In the genomic region with DNA sequence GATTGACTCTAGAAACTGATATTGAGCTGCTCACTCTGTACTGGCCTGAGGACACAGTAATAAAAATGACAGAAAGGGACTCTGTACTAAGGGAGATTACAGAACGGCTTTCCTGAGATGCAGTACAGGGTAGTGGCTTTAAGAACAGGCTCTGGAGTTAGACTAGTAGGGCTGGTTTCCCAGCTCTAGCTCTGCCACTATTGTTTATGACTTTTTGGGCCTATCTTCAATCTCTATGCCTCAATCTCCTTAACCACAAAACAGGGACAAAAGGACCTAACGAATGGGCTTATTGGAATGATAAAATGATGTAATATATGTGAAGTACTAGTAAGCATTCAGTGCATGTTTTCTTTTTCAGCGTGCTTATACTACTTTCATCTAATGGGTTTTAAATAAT, we compare ENCODE assay signal across 10 cellular contexts. TPM values are rescaled to one million over a fixed set of nuclear protein-coding genes. Genes with fewer than 3 reads are reported as not detected.
A peak's percentile ranks its signal among the peaks of the same experiment; 100 is the strongest.
DNase-seq lines count a peak whose midpoint lies in the region; ATAC-seq and TF ChIP-seq lines count a peak whose summit lies in the region.
"Had no signal": no experiment of that assay in that cellular context is flagged by ENCODE, and none has a peak within 500 bp of the region (broad histone marks: within the 10 kb centered on the region; RNA-seq: fewer than 3 reads in every experiment).

No MANE protein-coding gene starts in this region.

- no peaks in the 10 kb centered on the region for H3K9me2 ChIP-seq in PC-3 (replicated peaks; ENCODE audit: low read length)

- peak; percentile 9; the same call in 1 of the 2 replicates for ATAC-seq in PC-3
- no peak for ATAC-seq in GM21723 (IDR thresholded peaks at IDR 0.05; ENCODE audit: unreplicated experiment)
- no peak for ATAC-seq in HG02763 (IDR thresholded peaks at IDR 0.05; ENCODE audit: unreplicated experiment)

- TF ChIP-seq CTCF in GM12875 (IDR thresholded peaks at IDR 0.05; ENCODE audit: borderline replicate concordance, insufficient read depth, low read depth, low read length), result no peak
- TF ChIP-seq CTCF in PC-3 (conservative IDR thresholded peaks at IDR 0.05; ENCODE audit: low read depth, low read length), result no peak
- TF ChIP-seq CTCF in fibroblast of mammary gland (conservative IDR thresholded peaks at IDR 0.05; ENCODE audit: control insufficient read depth, insufficient read depth, low read depth, low read length), result no peak
- no peak for TF ChIP-seq CTCF in dorsolateral prefrontal cortex (IDR thresholded peaks at IDR 0.05 in 54 of 56, conservative IDR thresholded peaks at IDR 0.05 in 2 of 56; ENCODE audit: low read depth in 1 of 56, partially characterized antibody in 56 of 56)

- intact Hi-C loops in PC-3 (cut with micrococcal nuclease), result no loop called here
- intact Hi-C loops in dorsolateral prefrontal cortex (cut with DNase I), result no loop called here

- no TSS peak for BruUV-seq in PC-3 (replicated peaks; lab: Mats Ljungman, UMichigan)

- in situ Hi-C loops in ACHN (cut with HindIII; ENCODE audit: low pct_ligation_motif_present, low pct_unique_long_range_greater_than_20kb, low sequenced_read_pairs), result no loop called here

- peaks cover 63% of the 10 kb centered on the region for H3K79me2 ChIP-seq in PC-3 (ENCODE audit: low read length)

- H3K9ac ChIP-seq in PC-3 (ENCODE audit: low read length), result peak overlapping the region; percentile 98

- H3K27ac ChIP-seq in PC-3 (ENCODE audit: low read length) (no peak overlapping the region), dorsolateral prefrontal cortex (no peak overlapping the region)

- H2AFZ ChIP-seq in PC-3 (ENCODE audit: low read length), result peak overlapping the region; percentile 99

- CTCF ChIA-PET in PC-3 (lab: Charles Lee), result no interaction called here

- no peaks in the 10 kb centered on the region for H3K9me3 ChIP-seq in PC-3 (ENCODE audit: low read length)

- H3K4me3 ChIP-seq in GM12875 (ENCODE audit: low read depth, low read length) (peak overlapping the region; percentile 72), PC-3 (ENCODE audit: low read length) (peak overlapping the region; percentile 82), fibroblast of mammary gland (ENCODE audit: control insufficient read depth, low read depth, low read length) (peak overlapping the region; percentile 98), dorsolateral prefrontal cortex (peak overlapping the region in 3 of 59 donors; percentile 83 to 97 (median 83))

- peak overlapping the region; percentile 99 for H3K4me2 ChIP-seq in PC-3 (ENCODE audit: low read length)

- no peaks in the 10 kb centered on the region for H3F3A ChIP-seq in PC-3 (ENCODE audit: low read length, unreplicated experiment)

- POLR2A ChIA-PET in PC-3 (lab: Charles Lee; ENCODE audit: unreplicated experiment), result interaction anchor here (0.5 kb wide), 1 partner anchor 17 kb away, joined by 3 read pairs; no protein-coding TSS in a partner anchor

- peaks cover 38% of the 10 kb centered on the region for H3K4me1 ChIP-seq in PC-3 (ENCODE audit: insufficient read depth, low read length)

- no peaks in the 10 kb centered on the region for H3K27me3 ChIP-seq in PC-3 (ENCODE audit: low read length)
- H3K27me3 ChIP-seq in dorsolateral prefrontal cortex, result no peaks in the 10 kb centered on the region

- H3K36me3 ChIP-seq in PC-3 (ENCODE audit: low read depth, low read length), result peaks cover 25% of the 10 kb centered on the region

- DNase-seq in ACHN (peak; percentile 2), PC-3 (peak; percentile 54), fibroblast of mammary gland (ENCODE audit: low read depth) (no peak), dorsolateral prefrontal cortex (no peak), NCI-H2171 (lab: John Stamatoyannopoulos, UW) (no peak)
- DNase-seq: central memory CD4-positive, alpha-beta T cell had no signal

- H4K20me1 ChIP-seq in PC-3 (ENCODE audit: low read length), result no peaks in the 10 kb centered on the region

RNA-seq across cellular contexts. Expression of a gene that starts 1.4 kb away (rescaled TPM):
- total RNA-seq in PC-3 (2014; rRNA removed) (21.0 and 21.6 TPM in 2 replicates), dorsolateral prefrontal cortex (1 to 10 TPM in 19 of 120 experiments, under 1 TPM in 100, not detected in 1; 0.12 to 1.8 (median 0.54) TPM)

RNA-seq across cellular contexts. Expression of a gene that starts 45.8 kb away (rescaled TPM):
- not detected in 2 replicates for total RNA-seq in PC-3 (2014; rRNA removed)
- 1 to 10 TPM in 14 of 120 experiments, under 1 TPM in 73, not detected in 33; 0.11 to 2.6 (median 0.45) TPM for total RNA-seq in dorsolateral prefrontal cortex
- total RNA-seq: skeletal muscle tissue had no signal

Comparison
In these comparisons a context has a peak if more than half of its experiments do, and no peak if none do; other contexts are left out.
1. DNase-seq: peak in ACHN (single experiment) and PC-3 (single experiment); none in fibroblast of mammary gland (single experiment), dorsolateral prefrontal cortex (0 of 10) and NCI-H2171 (single experiment).